ENCODE assay signal across 6 cellular contexts in genomic region chr6:70037445-70037844, GRCh38.
"Had no signal": no experiment of that assay in that cellular context is flagged by ENCODE, and none has a peak within 500 bp of the region (broad histone marks: within the 10 kb centered on the region; RNA-seq: fewer than 3 reads in every experiment).

No MANE protein-coding gene starts in this region.

- H3K27me3 Mint-ChIP-seq: IgD-negative memory B cell had no signal

- H3K27ac ChIP-seq: HL-60 had no signal

- H3K27ac Mint-ChIP-seq: IgD-negative memory B cell had no signal

- ATAC-seq: HepG2, K562 had no signal

- H3K4me1 Mint-ChIP-seq: IgD-negative memory B cell had no signal

- H3K9me3 Mint-ChIP-seq: IgD-negative memory B cell had no signal

- H3K4me3 ChIP-seq: K562 had no signal

- H3K4me3 Mint-ChIP-seq: IgD-negative memory B cell had no signal

- DNase-seq: IMR-90, KBM-7 had no signal
